In genomic region chr11:103648670-103649400, GRCh38 we compare ENCODE assay signal across 13 cellular contexts.
A peak's percentile ranks its signal among the peaks of the same experiment; 100 is the strongest.
DNase-seq lines count a peak whose midpoint lies in the region; ATAC-seq and TF ChIP-seq lines count a peak whose summit lies in the region.
"Had no signal": no experiment of that assay in that cellular context is flagged by ENCODE, and none has a peak within 500 bp of the region (broad histone marks: within the 10 kb centered on the region; RNA-seq: fewer than 3 reads in every experiment).

No MANE protein-coding gene starts in this region.

- intact Hi-C loops in cardiac septum (cut with DNase I): no loop called here

- POLR2A ChIA-PET in RWPE1 (lab: Yijun Ruan, JAX; ENCODE audit: low non-redundant PET): no interaction called here

- in situ Hi-C loops in astrocyte of the spinal cord (cut with HindIII; ENCODE audit: low sequenced_read_pairs): no loop called here

- CTCF ChIA-PET in RWPE1 (lab: Yijun Ruan, JAX): no interaction called here

- TF ChIP-seq CTCF in astrocyte of the spinal cord (IDR thresholded peaks at IDR 0.05; ENCODE audit: low read depth, low read length) (no peak), RWPE1 (conservative IDR thresholded peaks at IDR 0.05; ENCODE audit: low read depth) (no peak)

- peak; percentile 12 to 39 for DNase-seq in NOMO-1 (lab: John Stamatoyannopoulos, UW; ENCODE audit: unreplicated experiment in 2 of 2)
- DNase-seq in NOMO-1 treated with dmso at 0.1 percent for 144 hours (lab: John Stamatoyannopoulos, UW; ENCODE audit: unreplicated experiment): no peak
- DNase-seq in astrocyte of the spinal cord (ENCODE audit: low read depth, low spot score): peak; percentile 38
- no peak for DNase-seq in stimulated activated naive CD8-positive, alpha-beta T cell treated with anti-CD3 and anti-CD28 coated beads, Interleukin-15, Interleukin-2, amounts not matched to agents 100 U/mL and 50 U/mL, for 24 hours
- no peak for DNase-seq in cardiac septum (ENCODE audit: low spot score)
- DNase-seq in NCI-H526 (lab: John Stamatoyannopoulos, UW): no peak
- no peak for DNase-seq in RWPE1 (ENCODE audit: low spot score)
- DNase-seq: activated effector memory CD4-positive, alpha-beta T cell treated with Interleukin-2 at 50 U/mL for 16 hours; NCI-H2081; RPMI8226 had no signal

- H3K27ac ChIP-seq in RWPE1: no peak overlapping the region
- H3K27ac ChIP-seq: coronary artery, tibial nerve had no signal

- ATAC-seq in HG03442 (IDR thresholded peaks at IDR 0.05; ENCODE audit: unreplicated experiment): peak; percentile 45
- ATAC-seq in stimulated activated naive CD8-positive, alpha-beta T cell treated with anti-CD3 and anti-CD28 coated beads, Interleukin-15, Interleukin-2, amounts not matched to agents 100 U/mL and 50 U/mL, for 24 hours: peak; percentile 52

- no peak overlapping the region for H3K4me3 ChIP-seq in astrocyte of the spinal cord (ENCODE audit: low read depth, low read length)
- H3K4me3 ChIP-seq: coronary artery, tibial nerve had no signal

Comparison
In these comparisons a context has a peak if more than half of its experiments do, and no peak if none do; other contexts are left out.
1. DNase-seq: peak in NOMO-1 (2 of 2) and astrocyte of the spinal cord (single experiment); none in NOMO-1 treated with dmso at 0.1 percent for 144 hours (single experiment), stimulated activated naive CD8-positive, alpha-beta T cell treated with anti-CD3 and anti-CD28 coated beads, Interleukin-15, Interleukin-2, amounts not matched to agents 100 U/mL and 50 U/mL, for 24 hours (single experiment), cardiac septum (single experiment), NCI-H526 (0 of 2) and RWPE1 (single experiment).